ENCODE assay signal across 20 cellular contexts in genomic region chr2:19879115-19879514, GRCh38. TPM values are rescaled to one million over a fixed set of nuclear protein-coding genes. Genes with fewer than 3 reads are reported as not detected.
DNase-seq lines count a peak whose midpoint lies in the region; ATAC-seq and TF ChIP-seq lines count a peak whose summit lies in the region.
"Had no signal": no experiment of that assay in that cellular context is flagged by ENCODE, and none has a peak within 500 bp of the region (broad histone marks: within the 10 kb centered on the region; RNA-seq: fewer than 3 reads in every experiment).

No MANE protein-coding gene starts in this region.

- H3K27ac ChIP-seq in endodermal cell (ENCODE audit: low read depth, low read length): no peak overlapping the region
- H3K27ac ChIP-seq: 22Rv1, HL-60 had no signal

- H3K4me1 ChIP-seq in endodermal cell (ENCODE audit: control insufficient read depth, insufficient read depth, low read length): no peaks in the 10 kb centered on the region
- H3K4me1 ChIP-seq: HAP-1 had no signal

- no peak overlapping the region for H3K4me3 ChIP-seq in endodermal cell (ENCODE audit: low read length)
- H3K4me3 ChIP-seq: HAP-1 had no signal

- intact Hi-C loops in cardiac septum (cut with DNase I): no loop called here

- no peaks in the 10 kb centered on the region for H3K36me3 Mint-ChIP-seq in endodermal cell (ENCODE audit: low read depth)
- H3K36me3 Mint-ChIP-seq in stimulated activated effector memory CD8-positive, alpha-beta T cell treated with anti-CD3 and anti-CD28 coated beads, Interleukin-12 subunit alpha, Interleukin-12 subunit beta, amount 100 ng/mL, for 72 hours: no peaks in the 10 kb centered on the region

- H3K27ac Mint-ChIP-seq in endodermal cell: no peak overlapping the region
- H3K27ac Mint-ChIP-seq in stimulated activated effector memory CD8-positive, alpha-beta T cell treated with anti-CD3 and anti-CD28 coated beads, Interleukin-12 subunit alpha, Interleukin-12 subunit beta, amount 100 ng/mL, for 72 hours: peak overlapping the region; percentile 5

- ATAC-seq in stimulated activated effector memory CD8-positive, alpha-beta T cell treated with anti-CD3 and anti-CD28 coated beads, Interleukin-12 subunit alpha, Interleukin-12 subunit beta, amount 100 ng/mL, for 72 hours: no peak
- no peak for ATAC-seq in GM18858 (IDR thresholded peaks at IDR 0.05; ENCODE audit: unreplicated experiment)

- peaks cover 3% of the 10 kb centered on the region for H3K4me1 Mint-ChIP-seq in endodermal cell
- H3K4me1 Mint-ChIP-seq in stimulated activated effector memory CD8-positive, alpha-beta T cell treated with anti-CD3 and anti-CD28 coated beads, Interleukin-12 subunit alpha, Interleukin-12 subunit beta, amount 100 ng/mL, for 72 hours: no peaks in the 10 kb centered on the region
- H3K4me1 Mint-ChIP-seq: IgD-negative memory B cell had no signal

- in situ Hi-C loops in ACHN (cut with HindIII; ENCODE audit: low pct_ligation_motif_present, low pct_unique_long_range_greater_than_20kb, low sequenced_read_pairs): no loop called here

- H3K36me3 ChIP-seq in endodermal cell (ENCODE audit: control insufficient read depth, insufficient read depth, low read length): no peaks in the 10 kb centered on the region
- H3K36me3 ChIP-seq: HAP-1 had no signal

- TF ChIP-seq CTCF in endodermal cell (conservative IDR thresholded peaks at IDR 0.05): no peak

- no peak overlapping the region for H3K9ac ChIP-seq in endodermal cell (ENCODE audit: extremely low read depth, low read length, poor library complexity, severe bottlenecking)

- H3K9me3 Mint-ChIP-seq in endodermal cell: no peaks in the 10 kb centered on the region
- no peaks in the 10 kb centered on the region for H3K9me3 Mint-ChIP-seq in stimulated activated effector memory CD8-positive, alpha-beta T cell treated with anti-CD3 and anti-CD28 coated beads, Interleukin-12 subunit alpha, Interleukin-12 subunit beta, amount 100 ng/mL, for 72 hours
- H3K9me3 Mint-ChIP-seq: IgD-negative memory B cell had no signal

- no peaks in the 10 kb centered on the region for H3K27me3 ChIP-seq in endodermal cell (ENCODE audit: control insufficient read depth, insufficient read depth, low read length, poor library complexity, severe bottlenecking)

- peaks cover 20% of the 10 kb centered on the region for H3K27me3 Mint-ChIP-seq in endodermal cell (ENCODE audit: insufficient read depth)
- H3K27me3 Mint-ChIP-seq: IgD-negative memory B cell had no signal

- H3K9me3 ChIP-seq in endodermal cell (ENCODE audit: control insufficient read depth, low read length): no peaks in the 10 kb centered on the region
- H3K9me3 ChIP-seq: HAP-1 had no signal

- peak; percentile 47 for DNase-seq in activated CD8-positive, alpha-beta memory T cell treated with anti-CD3 and anti-CD28 coated beads for 24 hours
- DNase-seq in activated CD8-positive, alpha-beta memory T cell treated with anti-CD3 and anti-CD28 coated beads, Interleukin-2, amount 50 U/mL, for 4 hours: no peak
- DNase-seq in endodermal cell: peak; percentile 19
- DNase-seq in mesenteric fat pad (ENCODE audit: low spot score): peak; percentile 62
- no peak for DNase-seq in stimulated activated effector memory CD8-positive, alpha-beta T cell treated with anti-CD3 and anti-CD28 coated beads, Interleukin-12 subunit alpha, Interleukin-12 subunit beta, amount 100 ng/mL, for 72 hours (ENCODE audit: low spot score in 2 of 2)
- no peak for DNase-seq in ACHN
- DNase-seq in cardiac septum (ENCODE audit: low spot score): no peak
- DNase-seq: COR-L47, Karpas-422, NCI-H1417 treated with DMSO at 0.1 percent for 48 hours, NCI-H187 treated with DMSO at 0.1 percent for 48 hours, NCI-H2227 treated with DMSO at 0.1 percent for 48 hours, NCI-H510A treated with DMSO at 0.1 percent for 48 hours, NCI-H82 had no signal

- WGBS in endodermal cell (ENCODE audit: insufficient coverage in 1 of 2, insufficient read length in 1 of 2), 2 experiments: 84 to 100% methylated on average over 2 to 3 of the region's 3 CpGs

- H3K4me3 Mint-ChIP-seq in endodermal cell: no peak overlapping the region
- H3K4me3 Mint-ChIP-seq in stimulated activated effector memory CD8-positive, alpha-beta T cell treated with anti-CD3 and anti-CD28 coated beads, Interleukin-12 subunit alpha, Interleukin-12 subunit beta, amount 100 ng/mL, for 72 hours: no peak overlapping the region
- H3K4me3 Mint-ChIP-seq: CD14-positive monocyte, IgD-negative memory B cell had no signal

RNA-seq across cellular contexts. Expression of gene TTC32, which starts 22.7 kb away (rescaled TPM):
- 10 to 100 TPM; 10.2 to 13.0 TPM for total RNA-seq in endodermal cell
- polyA plus RNA-seq in endodermal cell (2013, experiment 1 of 2): 19.4 TPM
- polyA plus RNA-seq in endodermal cell (2013, experiment 2 of 2): 19.7 TPM
- 8.6 TPM for total RNA-seq in mesenteric fat pad
- 7.5 TPM for total RNA-seq in cardiac septum

Comparison
In these comparisons a context has a peak if more than half of its experiments do, and no peak if none do; other contexts are left out.
1. DNase-seq: peak in activated CD8-positive, alpha-beta memory T cell treated with anti-CD3 and anti-CD28 coated beads for 24 hours (single experiment), endodermal cell (single experiment) and mesenteric fat pad (single experiment); none in activated CD8-positive, alpha-beta memory T cell treated with anti-CD3 and anti-CD28 coated beads, Interleukin-2, amount 50 U/mL, for 4 hours (single experiment), stimulated activated effector memory CD8-positive, alpha-beta T cell treated with anti-CD3 and anti-CD28 coated beads, Interleukin-12 subunit alpha, Interleukin-12 subunit beta, amount 100 ng/mL, for 72 hours (0 of 2), ACHN (single experiment) and cardiac septum (single experiment).